Comparison of ENCODE assay signal across 19 cellular contexts in genomic region chr3:134955874-134956273, GRCh38.
A peak's percentile ranks its signal among the peaks of the same experiment; 100 is the strongest.
DNase-seq lines count a peak whose midpoint lies in the region; ATAC-seq and TF ChIP-seq lines count a peak whose summit lies in the region.
"Had no signal": no experiment of that assay in that cellular context is flagged by ENCODE, and none has a peak within 500 bp of the region (broad histone marks: within the 10 kb centered on the region; RNA-seq: fewer than 3 reads in every experiment).

No MANE protein-coding gene starts in this region.

- TF ChIP-seq CTCF in gastroesophageal sphincter (IDR thresholded peaks at IDR 0.05): no peak

- H3K4me1 ChIP-seq in gastroesophageal sphincter: no peaks in the 10 kb centered on the region
- H3K4me1 ChIP-seq: psoas muscle had no signal

- peak; percentile 18 for ATAC-seq in GM18868 (IDR thresholded peaks at IDR 0.05; ENCODE audit: unreplicated experiment)
- ATAC-seq in GM21528 (IDR thresholded peaks at IDR 0.05; ENCODE audit: low FRiP score, unreplicated experiment): peak; percentile 3
- ATAC-seq in HG02981 (IDR thresholded peaks at IDR 0.05; ENCODE audit: unreplicated experiment): peak; percentile 16
- no peak for ATAC-seq in gastroesophageal sphincter
- ATAC-seq: psoas muscle had no signal

- H3K27me3 ChIP-seq in gastroesophageal sphincter: no peaks in the 10 kb centered on the region
- H3K27me3 ChIP-seq: brain microvascular endothelial cell, neutrophil had no signal

- DNase-seq in cerebellar cortex (ENCODE audit: low spot score): peak; percentile 35
- no peak for DNase-seq in NAMALWA (ENCODE audit: low spot score)
- no peak for DNase-seq in cortex of kidney (lab: John Stamatoyannopoulos, UW)
- DNase-seq: activated CD4-positive, alpha-beta memory T cell treated with anti-CD3 and anti-CD28 coated beads for 36 hours; activated gamma-delta T cell; activated T-cell treated with anti-CD3 and anti-CD28 coated beads for 4 hours; brain microvascular endothelial cell; NCI-H1930; NCI-H226; NCI-H82; OCI-M1; psoas muscle; SHP77 had no signal

- H3K36me3 ChIP-seq in gastroesophageal sphincter: peaks cover 0 to 13% of the 10 kb centered on the region in 2 donors
- H3K36me3 ChIP-seq: brain microvascular endothelial cell, neutrophil had no signal

- 78% methylated on average over 1 of the region's 2 CpGs; no CpG with 5 or more reads in 1 of the 2 donors for WGBS in gastroesophageal sphincter (ENCODE audit: low coverage in 1 of 2), 2 donors

- no peak overlapping the region for H3K4me3 ChIP-seq in gastroesophageal sphincter
- H3K4me3 ChIP-seq: coronary artery, psoas muscle had no signal

- H3K9me3 ChIP-seq in gastroesophageal sphincter: peaks cover 0 to 10% (median 0%) of the 10 kb centered on the region in 3 donors
- H3K9me3 ChIP-seq: neutrophil had no signal

- no peak for TF ChIP-seq POLR2A in gastroesophageal sphincter (IDR thresholded peaks at IDR 0.05)

- no peak overlapping the region for H3K27ac ChIP-seq in gastroesophageal sphincter
- H3K27ac ChIP-seq: brain microvascular endothelial cell, coronary artery, neutrophil, psoas muscle had no signal

- TF ChIP-seq EP300 in gastroesophageal sphincter (IDR thresholded peaks at IDR 0.05): no peak
